9 cellular contexts compared by ENCODE assay signal in genomic region chr15:67832031-67832551, GRCh38. TPM values are rescaled to one million over a fixed set of nuclear protein-coding genes. Genes with fewer than 3 reads are reported as not detected.
DNase-seq lines count a peak whose midpoint lies in the region; TF ChIP-seq lines count a peak whose summit lies in the region.
"Had no signal": no experiment of that assay in that cellular context is flagged by ENCODE, and none has a peak within 500 bp of the region (broad histone marks: within the 10 kb centered on the region; RNA-seq: fewer than 3 reads in every experiment).

No MANE protein-coding gene starts in this region.

- peak; percentile 27; the same call in 1 of the 2 replicates for TF ChIP-seq CTCF in GM12875 (IDR thresholded peaks at IDR 0.05; ENCODE audit: borderline replicate concordance, insufficient read depth, low read depth, low read length)

- no peak overlapping the region for H3K4me3 ChIP-seq in GM12875 (ENCODE audit: low read depth, low read length)

- DNase-seq in AML-193 (lab: John Stamatoyannopoulos, UW): peak; percentile 4 to 7
- DNase-seq in RPMI7951 (ENCODE audit: low read depth): peak; percentile 39
- DNase-seq in glomerular visceral epithelial cell (ENCODE audit: extremely low spot score): peak; percentile 28
- DNase-seq in stimulated activated CD4-positive, alpha-beta T cell treated with anti-CD3 and anti-CD28 coated beads, Interleukin-1b, Interleukin-23, amount 100 ng/mL, for 48 hours: no peak
- DNase-seq in pons (ENCODE audit: low spot score): no peak
- DNase-seq in activated CD8-positive, alpha-beta memory T cell treated with anti-CD3 and anti-CD28 coated beads, Interleukin-2, amount 50 U/mL, for 48 hours: no peak
- no peak for DNase-seq in SKM-1 treated with dmso at 0.1 percent for 144 hours (lab: John Stamatoyannopoulos, UW; ENCODE audit: unreplicated experiment)
- DNase-seq: activated CD4-positive, alpha-beta T cell treated with anti-CD3 and anti-CD28 coated beads, Interleukin-2, amount 10 ng/mL, durations not matched to agents 7 days and 5 days had no signal

RNA-seq across cellular contexts. Expression of gene SKOR1, which starts 6.8 kb away (rescaled TPM):
- total RNA-seq in RPMI7951 (2014; rRNA removed; shearing (Covaris generic)): not detected in 2 replicates

RNA-seq across cellular contexts. Expression of gene RNU6-1, which starts 7.8 kb away (rescaled TPM):
- total RNA-seq in RPMI7951 (2014; rRNA removed; shearing (Covaris generic)): not detected in 2 replicates
- total RNA-seq: activated CD4-positive, alpha-beta T cell treated with anti-CD3 and anti-CD28 coated beads, Interleukin-2, amount 10 ng/mL, durations not matched to agents 7 days and 5 days had no signal

Comparison
In these comparisons a context has a peak if more than half of its experiments do, and no peak if none do; other contexts are left out.
1. DNase-seq: peak in AML-193 (2 of 2), RPMI7951 (single experiment) and glomerular visceral epithelial cell (single experiment); none in stimulated activated CD4-positive, alpha-beta T cell treated with anti-CD3 and anti-CD28 coated beads, Interleukin-1b, Interleukin-23, amount 100 ng/mL, for 48 hours (single experiment), pons (single experiment), activated CD8-positive, alpha-beta memory T cell treated with anti-CD3 and anti-CD28 coated beads, Interleukin-2, amount 50 U/mL, for 48 hours (single experiment) and SKM-1 treated with dmso at 0.1 percent for 144 hours (single experiment).